In the genomic region with DNA sequence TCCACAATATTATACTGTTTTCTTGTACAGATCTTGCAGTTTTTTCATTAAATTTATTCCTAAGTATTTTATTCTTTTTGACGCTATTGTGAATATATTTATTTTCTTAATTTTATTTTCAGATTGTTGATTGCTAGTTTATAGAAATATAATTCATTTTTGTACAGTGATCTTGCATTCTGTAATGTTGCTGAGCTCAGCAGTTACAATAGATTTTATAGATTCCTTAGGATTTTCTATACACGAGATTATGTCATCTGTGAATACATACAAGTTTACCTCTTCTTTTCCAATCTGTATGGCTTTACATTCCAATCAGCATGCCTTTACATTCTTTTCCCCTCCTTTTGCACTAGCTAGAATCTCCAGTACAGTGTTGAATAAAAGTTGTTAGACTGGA, we compare ENCODE assay signal across 26 cellular contexts.
"Had no signal": no experiment of that assay in that cellular context is flagged by ENCODE, and none has a peak within 500 bp of the region (broad histone marks: within the 10 kb centered on the region; RNA-seq: fewer than 3 reads in every experiment).

No MANE protein-coding gene starts in this region.

- H3K4me3 ChIP-seq: colonic mucosa, esophagus squamous epithelium, gastrocnemius medialis, heart right ventricle, left lung, lower lobe of right lung, mucosa of descending colon had no signal

- H3K27me3 ChIP-seq: colonic mucosa, esophagus squamous epithelium, gastrocnemius medialis, left lung had no signal

- H3K36me3 ChIP-seq: colonic mucosa, esophagus squamous epithelium, gastrocnemius medialis, heart right ventricle, left lung, lower lobe of right lung had no signal

- ATAC-seq: effector memory CD8-positive, alpha-beta T cell; esophagus mucosa; gastrocnemius medialis; heart right ventricle; left cardiac atrium; left lung; left ventricle myocardium superior; lower lobe of right lung; mucosa of descending colon had no signal

- H3K4me1 ChIP-seq: colonic mucosa, gastrocnemius medialis, heart right ventricle, left lung, lower lobe of right lung had no signal

- H3K9me3 ChIP-seq: colonic mucosa, esophagus squamous epithelium, gastrocnemius medialis, heart right ventricle, left lung, lower lobe of right lung, mucosa of descending colon had no signal

- FAIRE-seq: endometrium, islet of Langerhans, keratinocyte had no signal

- DNase-seq: colonic mucosa; cortex of kidney; effector CD8-positive, alpha-beta T cell; effector memory CD8-positive, alpha-beta T cell; endodermal cell; erythroblast; esophagus squamous epithelium; foreskin fibroblast; foreskin melanocyte; gastrocnemius medialis; glutamatergic neuron; head of caudate nucleus; heart right ventricle; hippocampal formation; left cardiac atrium; left lung; left ventricle myocardium superior; lower lobe of right lung; mesenchymal stem cell; mucosa of descending colon; naive B cell had no signal

- H3K27ac ChIP-seq: colonic mucosa, epithelial cell of prostate, esophagus squamous epithelium, gastrocnemius medialis, heart right ventricle, left lung, lower lobe of right lung had no signal
